In the genomic region with DNA sequence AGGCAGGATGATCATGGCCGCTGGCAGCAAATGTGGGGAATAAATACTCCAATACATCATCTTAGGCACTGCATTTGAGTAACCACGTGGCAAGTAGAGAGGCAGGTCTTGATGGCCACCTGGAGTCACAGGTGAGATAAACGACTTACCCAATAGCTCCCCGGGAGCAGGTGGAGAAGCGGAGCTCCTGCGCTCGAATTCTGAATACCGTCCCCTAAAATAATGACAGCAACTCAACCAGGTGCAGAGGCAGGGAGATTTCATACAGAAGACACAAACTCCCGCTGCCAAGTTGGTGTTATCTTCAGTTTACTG, we compare ENCODE assay signal across 8 cellular contexts. TPM values are rescaled to one million over a fixed set of nuclear protein-coding genes. Genes with fewer than 3 reads are reported as not detected.
DNase-seq lines count a peak whose midpoint lies in the region; ATAC-seq, FAIRE-seq and TF ChIP-seq lines count a peak whose summit lies in the region.

No MANE protein-coding gene starts in this region.

- peaks cover 52% of the 10 kb centered on the region for H3K36me3 Mint-ChIP-seq in activated naive CD4-positive, alpha-beta T cell treated with anti-CD3 and anti-CD28 coated beads for 36 hours (ENCODE audit: low read depth)

- H3K4me3 ChIP-seq in liver (ENCODE audit: low read depth in 1 of 3, low read length in 3 of 3), result peak overlapping the region; percentile 35 to 68 (median 65)
- no peak overlapping the region for H3K4me3 ChIP-seq in HepG2 (replicated peaks in 1 of 3; ENCODE audit: insufficient read depth in 1 of 3, low read depth in 2 of 3, low read length in 3 of 3)

- in situ Hi-C loops in HepG2 (cut with HindIII; ENCODE audit: extremely low pct_ligation_motif_present, low pct_unique_long_range_greater_than_20kb), result no loop called here

- WGBS in liver, result 10% methylated on average over 9 of the region's 9 CpGs
- 62% methylated on average over 9 of the region's 9 CpGs for WGBS in HepG2 (ENCODE audit: low lambda C conversion rate)

- no peaks in the 10 kb centered on the region for H3K27me3 Mint-ChIP-seq in activated naive CD4-positive, alpha-beta T cell treated with anti-CD3 and anti-CD28 coated beads for 36 hours (ENCODE audit: low read depth)

- CTCF ChIA-PET in HepG2 (lab: Yijun Ruan, JAX; ENCODE audit: low intra/inter-chr PET ratio, low total read pairs), result no interaction called here
- CTCF ChIA-PET in activated naive CD4-positive, alpha-beta T cell treated with anti-CD3 and anti-CD28 coated beads for 36 hours (lab: Charles Lee), result interaction anchor here (1.0 to 3.0 kb wide), 4 partner anchors 19 to 100 kb away, joined by 3 to 27 read pairs (median 3); no protein-coding TSS in a partner anchor

- H3K27ac Mint-ChIP-seq in activated naive CD4-positive, alpha-beta T cell treated with anti-CD3 and anti-CD28 coated beads for 36 hours, result peak overlapping the region; percentile 96

- TF ChIP-seq CTCF in liver (IDR thresholded peaks at IDR 0.05; ENCODE audit: low read depth, low read length, missing input control) (no peak), HepG2 (CRISPR knock-in tag; IDR thresholded peaks at IDR 0.05) (no peak)

- BruUV-seq in HepG2 (replicated peaks; lab: Mats Ljungman, UMichigan), result no TSS peak

- no peaks in the 10 kb centered on the region for H4K20me1 ChIP-seq in HepG2 (ENCODE audit: insufficient read depth, low read length)

- DNase-seq in HepG2 (ENCODE audit: low spot score) (no peak), iPS-NIHi7 (ENCODE audit: extremely low spot score) (peak; percentile 22), substantia nigra (lab: John Stamatoyannopoulos, UW) (no peak), RKO (ENCODE audit: low spot score) (no peak)
- peak; percentile 42 for DNase-seq in activated naive CD4-positive, alpha-beta T cell treated with anti-CD3 and anti-CD28 coated beads for 36 hours

- H3K36me3 ChIP-seq in liver (ENCODE audit: control insufficient read depth in 4 of 4, insufficient read depth in 3 of 4, low read depth in 1 of 4, low read length in 3 of 4), result peaks cover 3 to 17% (median 9%) of the 10 kb centered on the region in 4 donors
- H3K36me3 ChIP-seq in HepG2 (replicated peaks in 1 of 2; ENCODE audit: control insufficient read depth in 1 of 2, insufficient read depth in 2 of 2, low read length in 2 of 2), result no peaks in the 10 kb centered on the region

- H3K27me3 ChIP-seq in liver (ENCODE audit: control insufficient read depth in 4 of 4, insufficient read depth in 4 of 4, low read length in 3 of 4) (no peaks in the 10 kb centered on the region), HepG2 (ENCODE audit: control insufficient read depth in 1 of 2, insufficient read depth in 2 of 2, low read length in 2 of 2) (peaks cover 2% of the 10 kb centered on the region in 2 experiments; a peak in 2 of 5 replicates)

- no peak overlapping the region for H3K4me2 ChIP-seq in HepG2 (ENCODE audit: low read depth, low read length)

- no peaks in the 10 kb centered on the region for H3K9me3 ChIP-seq in liver (ENCODE audit: control insufficient read depth in 4 of 4, low read length in 3 of 4)
- no peaks in the 10 kb centered on the region for H3K9me3 ChIP-seq in HepG2 (ENCODE audit: low read length)

- no peaks in the 10 kb centered on the region for H3K79me2 ChIP-seq in HepG2 (ENCODE audit: insufficient read depth, low read length)

- H3K9ac ChIP-seq in liver (ENCODE audit: low read depth in 1 of 2, low read length in 2 of 2), result peak overlapping the region; percentile 72 to 76
- no peak overlapping the region for H3K9ac ChIP-seq in HepG2 (ENCODE audit: insufficient read depth, low read depth, low read length)

- H3K9me3 Mint-ChIP-seq in activated naive CD4-positive, alpha-beta T cell treated with anti-CD3 and anti-CD28 coated beads for 36 hours, result no peaks in the 10 kb centered on the region

- H3K4me1 ChIP-seq in liver (ENCODE audit: control insufficient read depth in 4 of 4, insufficient read depth in 4 of 4, low read length in 3 of 4) (peaks cover 12 to 74% (median 32%) of the 10 kb centered on the region in 4 donors), HepG2 (ENCODE audit: insufficient read depth, low read length) (peaks cover 59% of the 10 kb centered on the region)

- peak overlapping the region; percentile 95 for H3K4me3 Mint-ChIP-seq in activated naive CD4-positive, alpha-beta T cell treated with anti-CD3 and anti-CD28 coated beads for 36 hours

- peaks cover 40% of the 10 kb centered on the region for H3K4me1 Mint-ChIP-seq in activated naive CD4-positive, alpha-beta T cell treated with anti-CD3 and anti-CD28 coated beads for 36 hours (ENCODE audit: low read depth)

- TF ChIP-seq RAD21 in liver (IDR thresholded peaks at IDR 0.05) (no peak), HepG2 (CRISPR knock-in tag; IDR thresholded peaks at IDR 0.05) (no peak)

- intact Hi-C loops in HepG2 (cut with micrococcal nuclease; ENCODE audit: unreplicated experiment), result no loop called here
- intact Hi-C loops in activated naive CD4-positive, alpha-beta T cell treated with anti-CD3 and anti-CD28 coated beads for 36 hours (cut with micrococcal nuclease), result loop anchor here (5.0 kb wide), 1 partner anchor 1726 kb away; no protein-coding TSS in a partner anchor

- FAIRE-seq in HepG2 (lab: Jason Lieb, UNC), result no peak

- no peak for TF ChIP-seq POLR2A in HepG2 (IDR thresholded peaks at IDR 0.05; ENCODE audit: insufficient read depth in 1 of 2, low read depth in 2 of 2, low read length in 2 of 2)

- H3K27ac ChIP-seq in liver (ENCODE audit: low read depth in 1 of 2, low read length in 2 of 2), result peak overlapping the region; percentile 92 to 99
- no peak overlapping the region for H3K27ac ChIP-seq in HepG2 (ENCODE audit: extremely low read length, insufficient read depth, low read length)
- H3K27ac ChIP-seq in substantia nigra (ENCODE audit: low read depth, low read length, poor library complexity, severe bottlenecking), result peak overlapping the region; percentile 81

- TF ChIP-seq EP300 in HepG2 (IDR thresholded peaks at IDR 0.05; ENCODE audit: low read depth in 2 of 2, low read length in 2 of 2) (no peak), HepG2 (CRISPR knock-in tag; IDR thresholded peaks at IDR 0.05; ENCODE audit: borderline replicate concordance) (no peak)

- no peak overlapping the region for H2AFZ ChIP-seq in HepG2 (ENCODE audit: low read length)

- POLR2A ChIA-PET in HepG2 (lab: Yijun Ruan, JAX), result no interaction called here

- ATAC-seq in HepG2 (no peak), HG02840 (IDR thresholded peaks at IDR 0.05; ENCODE audit: low FRiP score, unreplicated experiment) (no peak), GM18498 (IDR thresholded peaks at IDR 0.05; ENCODE audit: unreplicated experiment) (no peak)

RNA-seq across cellular contexts. Expression of gene SLC43A3, which starts 0.5 kb away (rescaled TPM):
- total RNA-seq in liver (100 to 1,000 TPM in 1 of 2 donors, 10 to 100 TPM in 1; 47.2 to 106 TPM), HepG2 (2016; rRNA removed; fragmentation: Illumina TruSeq; extraction: Trizol) (not detected in 2 replicates)
- polyA plus RNA-seq in liver (100 to 1,000 TPM in 1 of 2 donors, 10 to 100 TPM in 1; 80.2 to 152 TPM), HepG2 (2011; rRNA removed) (2.6 and 4.2 TPM in 2 replicates)
- total RNA-seq in HepG2 (2016; cell fraction: cytosol; rRNA removed; fragmentation: Illumina TruSeq; extraction: Trizol; ENCODE audit: low read depth), result not detected in 2 replicates
- not detected in 2 replicates for total RNA-seq in HepG2 (2016; cell fraction: insoluble cytoplasmic fraction; rRNA removed; fragmentation: Illumina TruSeq; extraction: Trizol)
- not detected in 2 replicates for total RNA-seq in HepG2 (2016; cell fraction: membrane; rRNA removed; fragmentation: Illumina TruSeq; extraction: Trizol)
- 0.31 TPM in 1 of 2 replicates, not detected in the other for total RNA-seq in HepG2 (2016; cell fraction: nucleus; rRNA removed; fragmentation: Illumina TruSeq; extraction: Trizol)
- 1.4 and 3.7 TPM in 2 replicates for polyA plus RNA-seq in HepG2 (2011; cell fraction: cytosol; rRNA removed)
- polyA plus RNA-seq in HepG2 (2011; cell fraction: nucleus; rRNA removed), result 3.4 and 4.2 TPM in 2 replicates
- polyA plus RNA-seq in HepG2 (2012), result 1.4 and 2.2 TPM in 2 replicates
- polyA plus RNA-seq in HepG2 (2016; cell fraction: cytosol; fragmentation: Illumina TruSeq; extraction: Trizol; ENCODE audit: low read depth), result not detected in 2 replicates
- polyA plus RNA-seq in HepG2 (2016; cell fraction: insoluble cytoplasmic fraction; fragmentation: Illumina TruSeq; extraction: Trizol; ENCODE audit: low read depth), result not detected in 2 replicates
- polyA plus RNA-seq in HepG2 (2016; cell fraction: membrane; fragmentation: Illumina TruSeq; extraction: Trizol; ENCODE audit: low read depth), result not detected in 2 replicates
- not detected in 2 replicates for polyA plus RNA-seq in HepG2 (2016; cell fraction: nucleus; fragmentation: Illumina TruSeq; extraction: Trizol; ENCODE audit: insufficient read depth, low read depth)
- polyA minus RNA-seq in HepG2 (2011; rRNA and poly(A)+ RNA removed; ENCODE audit: low replicate concordance), result 1.7 and 3.0 TPM in 2 replicates
- 2.6 TPM in 1 of 2 replicates, not detected in the other for polyA minus RNA-seq in HepG2 (2011; cell fraction: cytosol; rRNA and poly(A)+ RNA removed)
- 1.4 and 2.9 TPM in 2 replicates for polyA minus RNA-seq in HepG2 (2011; cell fraction: nucleus; rRNA and poly(A)+ RNA removed)
- total RNA-seq in activated naive CD4-positive, alpha-beta T cell treated with anti-CD3 and anti-CD28 coated beads for 36 hours, result 100 to 1,000 TPM; 116 to 117 TPM

RNA-seq across cellular contexts. Expression of gene RTN4RL2, which starts 33.9 kb away (rescaled TPM):
- total RNA-seq in liver (under 1 TPM; 0.75 to 0.89 TPM), HepG2 (2016; rRNA removed; fragmentation: Illumina TruSeq; extraction: Trizol) (0.45 and 1.3 TPM in 2 replicates)
- polyA plus RNA-seq in liver (10 to 100 TPM in 1 of 2 donors, 1 to 10 TPM in 1; 5.5 to 18.1 TPM), HepG2 (2011; rRNA removed) (4.3 and 8.4 TPM in 2 replicates)
- total RNA-seq in HepG2 (2016; cell fraction: cytosol; rRNA removed; fragmentation: Illumina TruSeq; extraction: Trizol; ENCODE audit: low read depth), result 0.71 and 0.79 TPM in 2 replicates
- 0.42 and 0.91 TPM in 2 replicates for total RNA-seq in HepG2 (2016; cell fraction: insoluble cytoplasmic fraction; rRNA removed; fragmentation: Illumina TruSeq; extraction: Trizol)
- 1.1 and 1.2 TPM in 2 replicates for total RNA-seq in HepG2 (2016; cell fraction: membrane; rRNA removed; fragmentation: Illumina TruSeq; extraction: Trizol)
- total RNA-seq in HepG2 (2016; cell fraction: nucleus; rRNA removed; fragmentation: Illumina TruSeq; extraction: Trizol), result 1.8 and 2.1 TPM in 2 replicates
- 3.6 and 3.9 TPM in 2 replicates for polyA plus RNA-seq in HepG2 (2011; cell fraction: cytosol; rRNA removed)
- 10.4 and 14.9 TPM in 2 replicates for polyA plus RNA-seq in HepG2 (2011; cell fraction: nucleus; rRNA removed)
- polyA plus RNA-seq in HepG2 (2012), result 14.7 and 15.9 TPM in 2 replicates
- 1.8 and 2.1 TPM in 2 replicates for polyA plus RNA-seq in HepG2 (2016; cell fraction: cytosol; fragmentation: Illumina TruSeq; extraction: Trizol; ENCODE audit: low read depth)
- polyA plus RNA-seq in HepG2 (2016; cell fraction: insoluble cytoplasmic fraction; fragmentation: Illumina TruSeq; extraction: Trizol; ENCODE audit: low read depth), result 1.9 and 2.5 TPM in 2 replicates
- 2.8 and 3.5 TPM in 2 replicates for polyA plus RNA-seq in HepG2 (2016; cell fraction: membrane; fragmentation: Illumina TruSeq; extraction: Trizol; ENCODE audit: low read depth)
- 5.0 and 7.0 TPM in 2 replicates for polyA plus RNA-seq in HepG2 (2016; cell fraction: nucleus; fragmentation: Illumina TruSeq; extraction: Trizol; ENCODE audit: insufficient read depth, low read depth)
- polyA minus RNA-seq in HepG2 (2011; rRNA and poly(A)+ RNA removed; ENCODE audit: low replicate concordance), result 0.72 and 4.8 TPM in 2 replicates
- polyA minus RNA-seq in HepG2 (2011; cell fraction: cytosol; rRNA and poly(A)+ RNA removed), result 4.1 and 11.0 TPM in 2 replicates
- 2.3 and 3.7 TPM in 2 replicates for polyA minus RNA-seq in HepG2 (2011; cell fraction: nucleus; rRNA and poly(A)+ RNA removed)
- under 1 TPM; 0.74 to 0.99 TPM for total RNA-seq in activated naive CD4-positive, alpha-beta T cell treated with anti-CD3 and anti-CD28 coated beads for 36 hours

RNA-seq across cellular contexts. Expression of gene PRG2, which starts 35.9 kb away (rescaled TPM):
- total RNA-seq in liver (10 to 100 TPM in 1 of 2 donors, not detected in 1; 24.2 TPM), HepG2 (2016; rRNA removed; fragmentation: Illumina TruSeq; extraction: Trizol) (not detected in 2 replicates)
- polyA plus RNA-seq in liver (1 to 10 TPM in 1 of 2 donors, under 1 TPM in 1; 0.74 to 1.2 TPM), HepG2 (2011; rRNA removed) (not detected in 2 replicates)
- total RNA-seq in HepG2 (2016; cell fraction: cytosol; rRNA removed; fragmentation: Illumina TruSeq; extraction: Trizol; ENCODE audit: low read depth), result not detected in 2 replicates
- total RNA-seq in HepG2 (2016; cell fraction: insoluble cytoplasmic fraction; rRNA removed; fragmentation: Illumina TruSeq; extraction: Trizol), result not detected in 2 replicates
- total RNA-seq in HepG2 (2016; cell fraction: membrane; rRNA removed; fragmentation: Illumina TruSeq; extraction: Trizol), result not detected in 2 replicates
- not detected in 2 replicates for total RNA-seq in HepG2 (2016; cell fraction: nucleus; rRNA removed; fragmentation: Illumina TruSeq; extraction: Trizol)
- 0.05 TPM in 1 of 2 replicates, not detected in the other for polyA plus RNA-seq in HepG2 (2011; cell fraction: cytosol; rRNA removed)
- polyA plus RNA-seq in HepG2 (2011; cell fraction: nucleus; rRNA removed), result not detected in 2 replicates
- not detected in 2 replicates for polyA plus RNA-seq in HepG2 (2012)
- polyA plus RNA-seq in HepG2 (2016; cell fraction: cytosol; fragmentation: Illumina TruSeq; extraction: Trizol; ENCODE audit: low read depth), result not detected in 2 replicates
- not detected in 2 replicates for polyA plus RNA-seq in HepG2 (2016; cell fraction: insoluble cytoplasmic fraction; fragmentation: Illumina TruSeq; extraction: Trizol; ENCODE audit: low read depth)
- not detected in 2 replicates for polyA plus RNA-seq in HepG2 (2016; cell fraction: membrane; fragmentation: Illumina TruSeq; extraction: Trizol; ENCODE audit: low read depth)
- polyA plus RNA-seq in HepG2 (2016; cell fraction: nucleus; fragmentation: Illumina TruSeq; extraction: Trizol; ENCODE audit: insufficient read depth, low read depth), result not detected in 2 replicates
- not detected in 2 replicates for polyA minus RNA-seq in HepG2 (2011; rRNA and poly(A)+ RNA removed; ENCODE audit: low replicate concordance)
- polyA minus RNA-seq in HepG2 (2011; cell fraction: cytosol; rRNA and poly(A)+ RNA removed), result not detected in 2 replicates
- not detected in 2 replicates for polyA minus RNA-seq in HepG2 (2011; cell fraction: nucleus; rRNA and poly(A)+ RNA removed)
- total RNA-seq in activated naive CD4-positive, alpha-beta T cell treated with anti-CD3 and anti-CD28 coated beads for 36 hours, result 1 to 10 TPM; 1.0 TPM

RNA-seq across cellular contexts. Expression of gene PRG3, which starts 45.4 kb away (rescaled TPM):
- 1 to 10 TPM in 1 of 2 donors, not detected in 1; 4.9 TPM for total RNA-seq in liver
- polyA plus RNA-seq in liver, result under 1 TPM in 1 of 2 donors, not detected in 1; 0.22 TPM
- total RNA-seq in HepG2 (2016; rRNA removed; fragmentation: Illumina TruSeq; extraction: Trizol), result not detected in 2 replicates
- total RNA-seq in HepG2 (2016; cell fraction: cytosol; rRNA removed; fragmentation: Illumina TruSeq; extraction: Trizol; ENCODE audit: low read depth), result not detected in 2 replicates
- total RNA-seq in HepG2 (2016; cell fraction: insoluble cytoplasmic fraction; rRNA removed; fragmentation: Illumina TruSeq; extraction: Trizol), result not detected in 2 replicates
- not detected in 2 replicates for total RNA-seq in HepG2 (2016; cell fraction: membrane; rRNA removed; fragmentation: Illumina TruSeq; extraction: Trizol)
- total RNA-seq in HepG2 (2016; cell fraction: nucleus; rRNA removed; fragmentation: Illumina TruSeq; extraction: Trizol), result not detected in 2 replicates
- polyA plus RNA-seq in HepG2 (2011; rRNA removed), result not detected in 2 replicates
- polyA plus RNA-seq in HepG2 (2011; cell fraction: cytosol; rRNA removed), result not detected in 2 replicates
- not detected in 2 replicates for polyA plus RNA-seq in HepG2 (2011; cell fraction: nucleus; rRNA removed)
- polyA plus RNA-seq in HepG2 (2012), result not detected in 2 replicates
- polyA plus RNA-seq in HepG2 (2016; cell fraction: cytosol; fragmentation: Illumina TruSeq; extraction: Trizol; ENCODE audit: low read depth), result not detected in 2 replicates
- not detected in 2 replicates for polyA plus RNA-seq in HepG2 (2016; cell fraction: insoluble cytoplasmic fraction; fragmentation: Illumina TruSeq; extraction: Trizol; ENCODE audit: low read depth)
- polyA plus RNA-seq in HepG2 (2016; cell fraction: membrane; fragmentation: Illumina TruSeq; extraction: Trizol; ENCODE audit: low read depth), result not detected in 2 replicates
- not detected in 2 replicates for polyA plus RNA-seq in HepG2 (2016; cell fraction: nucleus; fragmentation: Illumina TruSeq; extraction: Trizol; ENCODE audit: insufficient read depth, low read depth)
- not detected in 2 replicates for polyA minus RNA-seq in HepG2 (2011; rRNA and poly(A)+ RNA removed; ENCODE audit: low replicate concordance)
- not detected in 2 replicates for polyA minus RNA-seq in HepG2 (2011; cell fraction: cytosol; rRNA and poly(A)+ RNA removed)
- polyA minus RNA-seq in HepG2 (2011; cell fraction: nucleus; rRNA and poly(A)+ RNA removed), result not detected in 2 replicates
- total RNA-seq in activated naive CD4-positive, alpha-beta T cell treated with anti-CD3 and anti-CD28 coated beads for 36 hours, result not detected

Comparison
In these comparisons a context has a peak if more than half of its experiments do, and no peak if none do; other contexts are left out.
1. H3K4me3 ChIP-seq: peak in liver (3 of 3); none in HepG2 (0 of 3).
2. RNA of gene SLC43A3, which starts 0.5 kb away (total RNA-seq): 116 to 117 TPM in activated naive CD4-positive, alpha-beta T cell treated with anti-CD3 and anti-CD28 coated beads for 36 hours and 47.2 to 106 TPM in liver; 0.31 TPM in HepG2; every median in the first group is over 10 times any median in the second.
3. DNase-seq: peak in activated naive CD4-positive, alpha-beta T cell treated with anti-CD3 and anti-CD28 coated beads for 36 hours (single experiment) and iPS-NIHi7 (single experiment); none in HepG2 (single experiment), substantia nigra (0 of 49) and RKO (single experiment).